In the genomic region with DNA sequence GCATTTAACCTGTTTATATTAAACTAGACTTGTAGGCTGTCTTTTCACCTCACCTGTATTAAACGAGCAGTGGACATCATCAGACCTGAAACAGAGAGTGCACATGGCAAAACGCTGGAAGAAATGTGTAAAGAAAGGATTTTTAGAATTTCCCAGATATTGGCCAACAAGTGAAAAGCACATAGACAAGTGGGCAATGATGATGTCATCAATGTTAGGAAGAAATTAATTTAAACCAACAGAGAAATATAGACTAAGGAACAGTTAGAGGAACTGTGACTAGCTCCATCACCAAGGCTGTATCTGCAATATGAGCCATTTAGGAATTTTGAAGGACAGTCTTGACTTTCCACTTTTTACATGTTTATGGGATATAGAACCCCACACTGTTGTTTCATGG, we compare ENCODE assay signal across 8 cellular contexts.
"Had no signal": no experiment of that assay in that cellular context is flagged by ENCODE, and none has a peak within 500 bp of the region (broad histone marks: within the 10 kb centered on the region; RNA-seq: fewer than 3 reads in every experiment).

No MANE protein-coding gene starts in this region.

- H3K9me3 ChIP-seq: HAP-1 had no signal

- H3K27me3 Mint-ChIP-seq: IgD-negative memory B cell had no signal

- ATAC-seq: HCT116 had no signal

- DNase-seq: GM23248, GOT3, H7, KG1 had no signal

- H3K4me3 Mint-ChIP-seq: IgD-negative memory B cell had no signal

- H3K36me3 ChIP-seq: HAP-1 had no signal

- H3K4me3 ChIP-seq: GM23248, HAP-1 had no signal

- H3K27ac ChIP-seq: GM23248 had no signal

- FAIRE-seq: HTR-8/SVneo had no signal

- H3K9ac ChIP-seq: GM23248 had no signal

- H3K27ac Mint-ChIP-seq: IgD-negative memory B cell had no signal

- H2AFZ ChIP-seq: GM23248 had no signal
